In the genomic region with DNA sequence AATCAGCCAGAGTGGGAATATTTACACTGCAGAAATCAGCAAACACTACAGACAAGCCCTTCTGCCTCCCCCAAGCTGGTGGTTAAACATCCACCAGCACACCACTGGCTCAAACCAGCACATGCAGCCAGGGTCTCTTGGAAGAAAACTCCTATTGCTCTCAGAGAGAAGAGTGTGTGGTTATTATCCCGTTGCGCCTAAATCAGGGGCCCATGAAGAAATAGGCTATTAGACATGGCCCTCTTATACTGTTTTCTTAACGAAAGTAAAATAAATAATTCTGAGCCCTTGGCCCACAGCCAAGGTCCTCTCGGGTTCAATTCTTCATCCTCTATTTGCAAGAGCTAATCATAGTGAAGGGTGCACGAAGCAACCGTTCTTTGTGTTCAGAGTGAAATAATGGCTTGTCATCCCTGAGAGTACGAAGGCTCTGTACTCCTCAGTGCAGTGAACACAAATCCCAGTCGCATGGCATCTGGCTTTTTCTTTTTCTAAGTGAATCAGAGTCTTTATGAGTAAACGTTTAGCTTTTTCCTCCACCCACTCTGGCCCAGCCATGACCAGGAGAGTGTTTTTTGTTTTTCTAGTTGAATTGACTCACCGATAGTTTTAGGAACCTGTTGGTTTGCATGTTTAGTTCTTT, we compare ENCODE assay signal across 9 cellular contexts. TPM values are rescaled to one million over a fixed set of nuclear protein-coding genes. Genes with fewer than 3 reads are reported as not detected.
A peak's percentile ranks its signal among the peaks of the same experiment; 100 is the strongest.
DNase-seq lines count a peak whose midpoint lies in the region; ATAC-seq and TF ChIP-seq lines count a peak whose summit lies in the region.
"Had no signal": no experiment of that assay in that cellular context is flagged by ENCODE, and none has a peak within 500 bp of the region (broad histone marks: within the 10 kb centered on the region; RNA-seq: fewer than 3 reads in every experiment).

No MANE protein-coding gene starts in this region.

- POLR2A ChIA-PET in activated CD4-positive, alpha-beta memory T cell treated with anti-CD3 and anti-CD28 coated beads, Interleukin-2, amount 10 ng/mL, durations not matched to agents 7 days and 5 days (lab: Charles Lee), result interaction anchor here (0.6 to 1.8 kb wide), 2 partner anchors 10 to 66 kb away, joined by 3 to 11 read pairs; no protein-coding TSS in a partner anchor

- H3K9me3 Mint-ChIP-seq in activated CD4-positive, alpha-beta memory T cell treated with anti-CD3 and anti-CD28 coated beads, Interleukin-2, amount 10 ng/mL, durations not matched to agents 7 days and 5 days, result no peaks in the 10 kb centered on the region
- no peaks in the 10 kb centered on the region for H3K9me3 Mint-ChIP-seq in effector memory CD8-positive, alpha-beta T cell

- peaks cover 2% of the 10 kb centered on the region for H3K27me3 Mint-ChIP-seq in activated CD4-positive, alpha-beta memory T cell treated with anti-CD3 and anti-CD28 coated beads, Interleukin-2, amount 10 ng/mL, durations not matched to agents 7 days and 5 days
- no peaks in the 10 kb centered on the region for H3K27me3 Mint-ChIP-seq in effector memory CD8-positive, alpha-beta T cell

- TF ChIP-seq CTCF in GM06990 (IDR thresholded peaks at IDR 0.05; ENCODE audit: insufficient read depth, low read length, poor library complexity, severe bottlenecking) (no peak), lower lobe of right lung (IDR thresholded peaks at IDR 0.05) (no peak), tibial artery (IDR thresholded peaks at IDR 0.05) (no peak)

- H3K4me1 Mint-ChIP-seq in activated CD4-positive, alpha-beta memory T cell treated with anti-CD3 and anti-CD28 coated beads, Interleukin-2, amount 10 ng/mL, durations not matched to agents 7 days and 5 days, result peaks cover 20% of the 10 kb centered on the region
- no peaks in the 10 kb centered on the region for H3K4me1 Mint-ChIP-seq in effector memory CD8-positive, alpha-beta T cell (ENCODE audit: low read depth in 2 of 2)

- H3K36me3 Mint-ChIP-seq in activated CD4-positive, alpha-beta memory T cell treated with anti-CD3 and anti-CD28 coated beads, Interleukin-2, amount 10 ng/mL, durations not matched to agents 7 days and 5 days (ENCODE audit: low read depth), result no peaks in the 10 kb centered on the region
- no peaks in the 10 kb centered on the region for H3K36me3 Mint-ChIP-seq in effector memory CD8-positive, alpha-beta T cell (ENCODE audit: insufficient read depth)

- no peak overlapping the region for H3K4me3 Mint-ChIP-seq in activated CD4-positive, alpha-beta memory T cell treated with anti-CD3 and anti-CD28 coated beads, Interleukin-2, amount 10 ng/mL, durations not matched to agents 7 days and 5 days
- no peak overlapping the region for H3K4me3 Mint-ChIP-seq in effector memory CD8-positive, alpha-beta T cell

- no peaks in the 10 kb centered on the region for H3K9me3 ChIP-seq in lower lobe of right lung
- no peaks in the 10 kb centered on the region for H3K9me3 ChIP-seq in tibial artery

- CTCF ChIA-PET in activated CD4-positive, alpha-beta memory T cell treated with anti-CD3 and anti-CD28 coated beads, Interleukin-2, amount 10 ng/mL, durations not matched to agents 7 days and 5 days (lab: Charles Lee), result interaction anchor here (0.7 kb wide), 1 partner anchor 13 kb away, joined by 3 read pairs; no protein-coding TSS in a partner anchor

- peak overlapping the region; percentile 17; the same call in 1 of the 2 replicates for H3K4me3 ChIP-seq in GM06990 (replicated peaks; ENCODE audit: low read depth, low read length)
- H3K4me3 ChIP-seq in lower lobe of right lung, result no peak overlapping the region
- H3K4me3 ChIP-seq in tibial artery, result no peak overlapping the region

- peak; percentile 70 for ATAC-seq in GM21619 (IDR thresholded peaks at IDR 0.05; ENCODE audit: unreplicated experiment)
- peak; percentile 91 to 93 for ATAC-seq in lower lobe of right lung
- no peak for ATAC-seq in effector memory CD8-positive, alpha-beta T cell (replicated peaks)
- ATAC-seq: Panc1 had no signal

- H3K4me1 ChIP-seq in lower lobe of right lung, result no peaks in the 10 kb centered on the region
- no peaks in the 10 kb centered on the region for H3K4me1 ChIP-seq in tibial artery

- peak overlapping the region; percentile 41 for H3K27ac Mint-ChIP-seq in activated CD4-positive, alpha-beta memory T cell treated with anti-CD3 and anti-CD28 coated beads, Interleukin-2, amount 10 ng/mL, durations not matched to agents 7 days and 5 days
- no peak overlapping the region for H3K27ac Mint-ChIP-seq in effector memory CD8-positive, alpha-beta T cell

- peak overlapping the region; percentile 49 for H3K27ac ChIP-seq in lower lobe of right lung
- H3K27ac ChIP-seq in tibial artery, result no peak overlapping the region

- no peak for TF ChIP-seq EP300 in Ishikawa (IDR thresholded peaks at IDR 0.05; ENCODE audit: borderline replicate concordance)

- H3K27me3 ChIP-seq in GM06990 (replicated peaks; ENCODE audit: control insufficient read depth, insufficient read depth, low read length), result no peaks in the 10 kb centered on the region
- no peaks in the 10 kb centered on the region for H3K27me3 ChIP-seq in lower lobe of right lung (ENCODE audit: low read depth)
- H3K27me3 ChIP-seq in tibial artery, result no peaks in the 10 kb centered on the region

- DNase-seq in GM06990 (ENCODE audit: extremely low read depth, insufficient read length), result no peak
- DNase-seq in activated CD4-positive, alpha-beta memory T cell treated with anti-CD3 and anti-CD28 coated beads, Interleukin-2, amount 10 ng/mL, durations not matched to agents 7 days and 5 days, result peak; percentile 23
- DNase-seq in lower lobe of right lung, result peak; percentile 50
- no peak for DNase-seq in hippocampal formation (lab: John Stamatoyannopoulos, UW)
- no peak for DNase-seq in effector memory CD8-positive, alpha-beta T cell
- no peak for DNase-seq in tibial artery

- H3K36me3 ChIP-seq in GM06990 (ENCODE audit: control insufficient read depth, insufficient read depth, low read length) (no peaks in the 10 kb centered on the region), lower lobe of right lung (no peaks in the 10 kb centered on the region), tibial artery (no peaks in the 10 kb centered on the region)

- intact Hi-C loops in lower lobe of right lung (cut with DNase I) (no loop called here), tibial artery (cut with DNase I; ENCODE audit: low total_unique reads) (no loop called here)

- no peak for TF ChIP-seq RAD21 in Ishikawa (IDR thresholded peaks at IDR 0.05; ENCODE audit: low read depth)

TF ChIP-seq in Ishikawa, 13 proteins besides CTCF, POLR2A, EP300 and RAD21:
- no peak for TF ChIP-seq EGR1 (IDR thresholded peaks at IDR 0.05)
- TF ChIP-seq NFIC (IDR thresholded peaks at IDR 0.05), result peak; percentile 32; the same call in 1 of the 2 replicates
- TF ChIP-seq TEAD4 (IDR thresholded peaks at IDR 0.05), result no peak

RNA-seq across cellular contexts. Expression of a gene that starts 33.4 kb away (rescaled TPM):
- 1 to 10 TPM; 2.1 to 2.2 TPM for total RNA-seq in activated CD4-positive, alpha-beta memory T cell treated with anti-CD3 and anti-CD28 coated beads, Interleukin-2, amount 10 ng/mL, durations not matched to agents 7 days and 5 days
- 108 TPM for total RNA-seq in lower lobe of right lung

Comparison
In these comparisons a context has a peak if more than half of its experiments do, and no peak if none do; other contexts are left out.
1. DNase-seq: peak in activated CD4-positive, alpha-beta memory T cell treated with anti-CD3 and anti-CD28 coated beads, Interleukin-2, amount 10 ng/mL, durations not matched to agents 7 days and 5 days (single experiment) and lower lobe of right lung (single experiment); none in GM06990 (single experiment), hippocampal formation (0 of 2), effector memory CD8-positive, alpha-beta T cell (0 of 3) and tibial artery (0 of 2).
2. RNA of a gene that starts 33.4 kb away (total RNA-seq): 108 TPM in lower lobe of right lung (single experiment); 2.1 to 2.2 TPM in activated CD4-positive, alpha-beta memory T cell treated with anti-CD3 and anti-CD28 coated beads, Interleukin-2, amount 10 ng/mL, durations not matched to agents 7 days and 5 days; every median in the first group is over 10 times any median in the second.